Comparison of ENCODE assay signal across 15 cellular contexts in the genomic region with DNA sequence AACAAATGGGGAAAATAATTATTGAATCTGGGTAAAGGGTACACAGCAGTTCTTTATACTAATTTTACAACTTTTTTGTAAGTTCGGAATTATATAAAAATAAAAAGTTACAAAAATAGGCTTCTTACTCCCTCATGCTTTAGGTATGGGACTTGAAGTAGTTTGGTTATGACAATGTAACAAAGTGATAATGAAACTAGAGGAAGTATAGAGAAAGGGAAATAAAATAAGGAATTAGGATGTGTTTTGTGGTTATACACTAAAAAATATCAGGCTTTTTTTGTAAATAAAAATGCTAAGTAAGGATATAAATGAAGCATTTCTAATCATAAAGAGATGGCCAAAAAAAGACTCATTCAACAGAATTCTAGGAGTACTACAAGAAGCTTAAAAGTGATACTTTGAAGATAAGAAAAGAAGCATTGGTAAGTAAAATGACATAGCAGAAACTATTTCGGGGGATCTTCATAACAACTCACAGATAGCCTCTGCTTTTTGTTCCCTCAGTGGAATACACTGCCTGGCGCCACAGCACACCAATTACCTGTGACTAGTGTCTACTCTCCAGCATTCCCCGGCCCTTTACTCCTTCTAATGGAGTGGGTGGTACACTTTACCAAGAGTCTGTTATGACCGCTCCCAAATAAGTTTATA.
"Had no signal": no experiment of that assay in that cellular context is flagged by ENCODE, and none has a peak within 500 bp of the region (broad histone marks: within the 10 kb centered on the region; RNA-seq: fewer than 3 reads in every experiment).

No MANE protein-coding gene starts in this region.

- ATAC-seq: activated T-cell treated with anti-CD3 and anti-CD28 coated beads, Interleukin-2, amount 50 U/mL, for 4 hours; left cardiac atrium; lower lobe of right lung; naive thymus-derived CD8-positive, alpha-beta T cell had no signal

- DNase-seq: activated CD4-positive, alpha-beta memory T cell treated with anti-CD3 and anti-CD28 coated beads for 36 hours; activated gamma-delta T cell; activated naive CD8-positive, alpha-beta T cell treated with anti-CD3 and anti-CD28 coated beads for 36 hours; activated T-cell treated with anti-CD3 and anti-CD28 coated beads, Interleukin-2, amount 50 U/mL, for 4 hours; brain microvascular endothelial cell; cerebellar nuclear complex; endodermal cell; left cardiac atrium; lower lobe of right lung; naive thymus-derived CD8-positive, alpha-beta T cell; thyroid gland had no signal

- H3K36me3 ChIP-seq: brain microvascular endothelial cell, lower lobe of right lung, neutrophil, right atrium auricular region, thyroid gland had no signal

- H3K27ac ChIP-seq: brain microvascular endothelial cell, lower lobe of right lung, neutrophil, right atrium auricular region, skin epidermis, thyroid gland, VCaP had no signal

- H3K27me3 ChIP-seq: brain microvascular endothelial cell, neutrophil, right atrium auricular region, thyroid gland had no signal

- H3K4me3 ChIP-seq: lower lobe of right lung, right atrium auricular region, skin epidermis, thyroid gland had no signal

- H3K9me3 ChIP-seq: lower lobe of right lung, neutrophil, right atrium auricular region, thyroid gland had no signal
